ENCODE assay signal across 8 cellular contexts in the genomic region with DNA sequence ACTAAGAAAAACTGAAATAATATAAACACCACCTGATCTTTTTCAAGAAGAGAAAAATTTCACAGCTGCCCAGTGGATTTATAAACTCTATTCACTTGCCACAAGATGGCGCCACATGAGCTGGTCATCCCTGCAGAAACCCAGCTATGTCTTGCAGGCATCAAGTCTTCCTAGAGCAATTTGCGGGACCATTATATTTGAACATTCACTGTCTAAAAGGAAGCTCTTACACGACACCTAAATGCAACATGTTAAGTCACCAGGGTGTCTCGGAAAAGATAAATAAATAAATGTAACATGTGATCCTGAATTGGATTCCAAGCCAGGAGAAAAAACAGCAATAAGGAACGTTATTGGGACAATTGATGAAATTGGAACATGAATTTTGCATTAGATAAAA. TPM values are rescaled to one million over a fixed set of nuclear protein-coding genes. Genes with fewer than 3 reads are reported as not detected.
DNase-seq lines count a peak whose midpoint lies in the region; ATAC-seq and TF ChIP-seq lines count a peak whose summit lies in the region.

No MANE protein-coding gene starts in this region.

- no peak overlapping the region for H3K4me3 ChIP-seq in testis

- WGBS in testis, 2 donors = 21 to 28% methylated on average over 5 of the region's 5 CpGs

- TF ChIP-seq POLR2A in testis (IDR thresholded peaks at IDR 0.05) = no peak

- no peak for ATAC-seq in HG03439 (IDR thresholded peaks at IDR 0.05; ENCODE audit: unreplicated experiment)

- no peaks in the 10 kb centered on the region for H3K27me3 ChIP-seq in testis

- intact Hi-C loops in testis (cut with DNase I; ENCODE audit: low total_unique reads) = no loop called here

- no peaks in the 10 kb centered on the region for H3K4me1 ChIP-seq in testis

- H3K36me3 ChIP-seq in testis (ENCODE audit: low read depth, missing control alignments) = no peaks in the 10 kb centered on the region

- DNase-seq in DMS 273 (lab: John Stamatoyannopoulos, UW; ENCODE audit: unreplicated experiment) (peak; percentile 91), Kasumi-1 (lab: John Stamatoyannopoulos, UW) (peak; percentile 85 to 89), RKO (ENCODE audit: low spot score) (peak; percentile 88), fibroblast of peridontal ligament (ENCODE audit: extremely low read depth) (peak; percentile 92), occipital lobe (lab: John Stamatoyannopoulos, UW) (peak; percentile 63), testis (peak; percentile 85)
- peak; percentile 78 for DNase-seq in activated T-cell treated with anti-CD3 and anti-CD28 coated beads, Interleukin-2, amount 50 U/mL, for 48 hours

- no peaks in the 10 kb centered on the region for H3K9me3 ChIP-seq in testis

- H3K27ac ChIP-seq in testis = no peak overlapping the region

- TF ChIP-seq CTCF in testis (IDR thresholded peaks at IDR 0.05) = peak; percentile 68 to 83 (median 81)

RNA-seq across cellular contexts. Expression of a gene that starts 20.3 kb away (rescaled TPM):
- 51.8 TPM for total RNA-seq in occipital lobe
- 100 to 1,000 TPM; 195 to 229 TPM for total RNA-seq in testis
- 154 TPM for polyA plus RNA-seq in testis (ENCODE audit: insufficient read depth, low read depth, low replicate concordance)

RNA-seq across cellular contexts. Expression of a gene that starts 42.8 kb away (rescaled TPM):
- 15.0 TPM for total RNA-seq in occipital lobe
- total RNA-seq in testis = 10 to 100 TPM; 48.9 to 57.1 TPM
- 62.2 TPM for polyA plus RNA-seq in testis (ENCODE audit: insufficient read depth, low read depth, low replicate concordance)

RNA-seq across cellular contexts. Expression of a gene that starts 43.1 kb away (rescaled TPM):
- total RNA-seq in occipital lobe (108 TPM), testis (100 to 1,000 TPM; 277 to 533 TPM)
- polyA plus RNA-seq in testis (ENCODE audit: insufficient read depth, low read depth, low replicate concordance) = 219 TPM
